ENCODE assay signal across 32 cellular contexts in genomic region chr1:208523007-208523406, GRCh38.
"Had no signal": no experiment of that assay in that cellular context is flagged by ENCODE, and none has a peak within 500 bp of the region (broad histone marks: within the 10 kb centered on the region; RNA-seq: fewer than 3 reads in every experiment).

No MANE protein-coding gene starts in this region.

- H2AFZ ChIP-seq: parathyroid adenoma had no signal

- H3K36me3 ChIP-seq: neutrophil, ovary, right lobe of liver, sigmoid colon, stomach, suprapubic skin, thoracic aorta, thyroid gland, tibial nerve, upper lobe of left lung, vagina had no signal

- H3K4me1 ChIP-seq: parathyroid adenoma, psoas muscle, right lobe of liver, sigmoid colon, stomach, suprapubic skin, thyroid gland, tibial nerve, upper lobe of left lung, vagina had no signal

- H3K9me3 Mint-ChIP-seq: natural killer cell treated with Interleukin-12 subunit alpha and Interleukin-12 subunit beta and Interleukin-15 and Interleukin-18, amount 100 ng/mL, for 72 hours; nephron progenitor cell; neural crest cell; stimulated activated effector memory CD8-positive, alpha-beta T cell treated with anti-CD3 and anti-CD28 coated beads, Interleukin-12 subunit alpha, Interleukin-12 subunit beta, amount 100 ng/mL, for 72 hours; stimulated activated naive B cell treated with anti-CD40 and anti-IgM and Interleukin-4, amounts not matched to agents 10 μg/mL and 1 μg/mL and 100 μg/mL, for 72 hours; stimulated activated naive CD8-positive, alpha-beta T cell treated with anti-CD3 and anti-CD28 coated beads, Interleukin-15, Interleukin-2, amounts not matched to agents 100 ng/mL and 50 ng/mL, for 24 hours had no signal

- H3K4me3 Mint-ChIP-seq: naive thymus-derived CD8-positive, alpha-beta T cell; natural killer cell treated with Interleukin-12 subunit alpha and Interleukin-12 subunit beta and Interleukin-15 and Interleukin-18, amount 100 ng/mL, for 72 hours; nephron progenitor cell; neural crest cell; stimulated activated effector memory CD8-positive, alpha-beta T cell treated with anti-CD3 and anti-CD28 coated beads, Interleukin-12 subunit alpha, Interleukin-12 subunit beta, amount 100 ng/mL, for 72 hours; stimulated activated naive B cell treated with anti-CD40 and anti-IgM and Interleukin-4, amounts not matched to agents 10 μg/mL and 1 μg/mL and 100 μg/mL, for 72 hours; stimulated activated naive CD8-positive, alpha-beta T cell treated with anti-CD3 and anti-CD28 coated beads, Interleukin-15, Interleukin-2, amounts not matched to agents 100 ng/mL and 50 ng/mL, for 24 hours had no signal

- H3K9ac ChIP-seq: parathyroid adenoma had no signal

- DNase-seq: naive thymus-derived CD8-positive, alpha-beta T cell; nephron progenitor cell; nucleus accumbens; ovary; posterior cingulate gyrus; psoas muscle; right cardiac atrium; right lobe of liver; sigmoid colon; small intestine; stimulated activated CD4-positive, alpha-beta T cell treated with anti-CD3 and anti-CD28 coated beads, Interleukin-15, amount 100 ng/mL, for 24 hours; stimulated activated CD4-positive, alpha-beta T cell treated with anti-CD3 and anti-CD28 coated beads, Interleukin-2, amount 100 ng/mL, for 24 hours; stimulated activated CD4-positive, alpha-beta T cell treated with anti-CD3 and anti-CD28 coated beads, Interleukin-2, amount 100 ng/mL, for 48 hours; stimulated activated CD4-positive, alpha-beta T cell treated with anti-CD3 and anti-CD28 coated beads, Interleukin-4, amount 100 ng/mL, for 24 hours; stimulated activated naive B cell treated with anti-CD40 and anti-IgM and Interleukin-4, amounts not matched to agents 10 μg/mL and 1 μg/mL and 100 μg/mL, for 72 hours; stimulated activated naive CD4-positive, alpha-beta T cell treated with Interleukin-2 at 50 U/mL for 16 hours; stomach; thyroid gland; trophoblast cell; upper lobe of left lung had no signal

- H3K27ac ChIP-seq: neutrophil, ovary, parathyroid adenoma, psoas muscle, right lobe of liver, sigmoid colon, stomach, suprapubic skin, thoracic aorta, thyroid gland, tibial nerve, upper lobe of left lung, vagina had no signal

- H3K4me1 Mint-ChIP-seq: naive thymus-derived CD8-positive, alpha-beta T cell; stimulated activated effector memory CD8-positive, alpha-beta T cell treated with anti-CD3 and anti-CD28 coated beads, Interleukin-12 subunit alpha, Interleukin-12 subunit beta, amount 100 ng/mL, for 72 hours; stimulated activated naive B cell treated with anti-CD40 and anti-IgM and Interleukin-4, amounts not matched to agents 10 μg/mL and 1 μg/mL and 100 μg/mL, for 72 hours had no signal

- H3K9me3 ChIP-seq: neutrophil, ovary, psoas muscle, right lobe of liver, sigmoid colon, stomach, suprapubic skin, thoracic aorta, thyroid gland, tibial nerve, upper lobe of left lung, vagina had no signal

- H3K27me3 Mint-ChIP-seq: stimulated activated naive B cell treated with anti-CD40 and anti-IgM and Interleukin-4, amounts not matched to agents 10 μg/mL and 1 μg/mL and 100 μg/mL, for 72 hours had no signal

- ATAC-seq: naive thymus-derived CD8-positive, alpha-beta T cell; natural killer cell treated with Interleukin-12 subunit alpha and Interleukin-12 subunit beta and Interleukin-15 and Interleukin-18, amount 100 ng/mL, for 72 hours; psoas muscle; right cardiac atrium; right lobe of liver; stimulated activated effector memory CD8-positive, alpha-beta T cell treated with anti-CD3 and anti-CD28 coated beads, Interleukin-12 subunit alpha, Interleukin-12 subunit beta, amount 100 ng/mL, for 72 hours; stimulated activated naive B cell treated with anti-CD40 and anti-IgM and Interleukin-4, amounts not matched to agents 10 μg/mL and 1 μg/mL and 100 μg/mL, for 72 hours had no signal

- H3K27ac Mint-ChIP-seq: naive thymus-derived CD8-positive, alpha-beta T cell; natural killer cell treated with Interleukin-12 subunit alpha and Interleukin-12 subunit beta and Interleukin-15 and Interleukin-18, amount 100 ng/mL, for 72 hours; nephron progenitor cell; progenitor cell of endocrine pancreas; stimulated activated effector memory CD8-positive, alpha-beta T cell treated with anti-CD3 and anti-CD28 coated beads, Interleukin-12 subunit alpha, Interleukin-12 subunit beta, amount 100 ng/mL, for 72 hours; stimulated activated naive B cell treated with anti-CD40 and anti-IgM and Interleukin-4, amounts not matched to agents 10 μg/mL and 1 μg/mL and 100 μg/mL, for 72 hours; stimulated activated naive CD8-positive, alpha-beta T cell treated with anti-CD3 and anti-CD28 coated beads, Interleukin-15, Interleukin-2, amounts not matched to agents 100 ng/mL and 50 ng/mL, for 24 hours had no signal

- H3K36me3 Mint-ChIP-seq: naive thymus-derived CD8-positive, alpha-beta T cell; natural killer cell treated with Interleukin-12 subunit alpha and Interleukin-12 subunit beta and Interleukin-15 and Interleukin-18, amount 100 ng/mL, for 72 hours; stimulated activated effector memory CD8-positive, alpha-beta T cell treated with anti-CD3 and anti-CD28 coated beads, Interleukin-12 subunit alpha, Interleukin-12 subunit beta, amount 100 ng/mL, for 72 hours; stimulated activated naive B cell treated with anti-CD40 and anti-IgM and Interleukin-4, amounts not matched to agents 10 μg/mL and 1 μg/mL and 100 μg/mL, for 72 hours had no signal

- FAIRE-seq: small intestine, urothelium cell line had no signal

- H3K4me3 ChIP-seq: ovary, psoas muscle, right lobe of liver, sigmoid colon, stomach, suprapubic skin, thoracic aorta, thyroid gland, tibial nerve, upper lobe of left lung, vagina had no signal

- H3K27me3 ChIP-seq: ovary, right lobe of liver, sigmoid colon, stomach, suprapubic skin, thyroid gland, tibial nerve, upper lobe of left lung, vagina had no signal

- H3K79me2 ChIP-seq: parathyroid adenoma had no signal
